Comparison of ENCODE assay signal across 27 cellular contexts in the genomic region with DNA sequence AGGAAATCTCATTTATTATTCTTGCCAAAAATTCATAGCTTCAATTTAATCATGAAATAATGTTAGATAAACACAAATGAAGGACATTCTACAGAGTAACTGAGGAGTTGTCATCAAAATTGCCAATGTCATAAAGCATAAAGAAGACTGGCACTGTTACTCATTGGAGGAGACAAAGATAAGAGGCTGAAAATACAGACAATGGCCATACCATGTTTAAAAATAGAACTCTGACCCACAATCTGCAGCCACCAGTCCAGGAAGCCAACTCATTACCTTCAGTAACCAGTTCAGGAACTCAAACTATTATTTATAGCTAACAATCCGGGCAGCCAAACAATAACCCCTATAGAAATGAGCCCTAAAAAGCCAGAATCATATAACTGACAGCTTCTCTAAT.
"Had no signal": no experiment of that assay in that cellular context is flagged by ENCODE, and none has a peak within 500 bp of the region (broad histone marks: within the 10 kb centered on the region; RNA-seq: fewer than 3 reads in every experiment).

No MANE protein-coding gene starts in this region.

- H3K4me1 ChIP-seq: foreskin keratinocyte, upper lobe of left lung, vagina had no signal

- H3K4me1 Mint-ChIP-seq: activated CD4-positive, alpha-beta T cell treated with anti-CD3 and anti-CD28 coated beads, Interleukin-2, amount 10 ng/mL, durations not matched to agents 7 days and 5 days; activated naive CD4-positive, alpha-beta T cell treated with anti-CD3 and anti-CD28 coated beads, Interleukin-2, amount 50 U/mL, for 24 hours; activated naive CD8-positive, alpha-beta T cell treated with anti-CD3 and anti-CD28 coated beads, Interleukin-2, amount 50 U/mL, for 24 hours; central memory CD8-positive, alpha-beta T cell; natural killer cell; stimulated activated naive B cell treated with anti-CD40 and anti-IgM and Interleukin-4, amounts not matched to agents 10 μg/mL and 1 μg/mL and 100 μg/mL, for 72 hours had no signal

- H3K4me3 ChIP-seq: esophagus muscularis mucosa, ovary, stomach, thyroid gland, upper lobe of left lung, vagina had no signal

- H3K9me3 ChIP-seq: esophagus muscularis mucosa, ovary, stomach, thyroid gland, upper lobe of left lung, vagina had no signal

- H3K27ac ChIP-seq: esophagus muscularis mucosa, foreskin keratinocyte, ovary, stomach, thyroid gland, upper lobe of left lung, vagina had no signal

- H3K36me3 ChIP-seq: esophagus muscularis mucosa, ovary, stomach, thyroid gland, upper lobe of left lung, vagina had no signal

- DNase-seq: activated CD4-positive, alpha-beta T cell treated with anti-CD3 and anti-CD28 coated beads, Interleukin-2, amount 10 ng/mL, durations not matched to agents 7 days and 5 days; activated CD4-positive, CD25-positive, alpha-beta regulatory T cell treated with anti-CD3 and anti-CD28 coated beads, Interleukin-2, amount 50 U/mL, for 72 hours; activated CD8-positive, alpha-beta T cell treated with anti-CD3 and anti-CD28 coated beads for 36 hours; activated naive CD8-positive, alpha-beta T cell treated with anti-CD3 and anti-CD28 coated beads, Interleukin-2, amount 50 U/mL, for 24 hours; activated T-cell treated with anti-CD3 and anti-CD28 coated beads, Interleukin-2, amount 50 U/mL, for 4 hours; amygdala; endodermal cell; foreskin keratinocyte; islet precursor cell; natural killer cell; ovary; stimulated activated CD4-positive, alpha-beta T cell treated with anti-CD3 and anti-CD28 coated beads, Interleukin-15, amount 100 ng/mL, for 24 hours; stimulated activated CD4-positive, alpha-beta T cell treated with anti-CD3 and anti-CD28 coated beads, Interleukin-2, amount 100 ng/mL, for 24 hours; stimulated activated naive B cell treated with anti-CD40 and anti-IgM and Interleukin-4, amounts not matched to agents 10 μg/mL and 1 μg/mL and 100 μg/mL, for 72 hours; stomach; SW 1271; T1000; thyroid gland; upper lobe of left lung had no signal

- H3K36me3 Mint-ChIP-seq: activated naive CD4-positive, alpha-beta T cell treated with anti-CD3 and anti-CD28 coated beads, Interleukin-2, amount 50 U/mL, for 24 hours; stimulated activated naive B cell treated with anti-CD40 and anti-IgM and Interleukin-4, amounts not matched to agents 10 μg/mL and 1 μg/mL and 100 μg/mL, for 72 hours had no signal

- H3K27ac Mint-ChIP-seq: activated CD4-positive, alpha-beta T cell treated with anti-CD3 and anti-CD28 coated beads, Interleukin-2, amount 10 ng/mL, durations not matched to agents 7 days and 5 days; activated CD8-positive, alpha-beta T cell treated with anti-CD3 and anti-CD28 coated beads for 36 hours; activated naive CD4-positive, alpha-beta T cell treated with anti-CD3 and anti-CD28 coated beads, Interleukin-2, amount 50 U/mL, for 24 hours; activated naive CD8-positive, alpha-beta T cell treated with anti-CD3 and anti-CD28 coated beads, Interleukin-2, amount 50 U/mL, for 24 hours; activated T-helper 2 cell treated with anti-CD3 and anti-CD28 coated beads, Interferon-gamma antibody, Interleukin-2, Interleukin-4, amounts not matched to agents 10 μg/mL and 5 μg/mL and 100 μg/mL, durations not matched to agents 14 hours and 24 hours and 36 hours; dendritic cell treated with granulocyte-macrophage colony-stimulating factor and Interleukin-4, amounts not matched to agents 40 ng/mL and 50 ng/mL, for 4 days; endodermal cell; natural killer cell; progenitor cell of endocrine pancreas; stimulated activated naive B cell treated with anti-CD40 and anti-IgM and Interleukin-4, amounts not matched to agents 10 μg/mL and 1 μg/mL and 100 μg/mL, for 72 hours; T-helper 1 cell treated with Interleukin-12 subunit alpha and Interleukin-12 subunit beta and Interleukin-4 antibody, amounts not matched to agents 30 μg/mL and 1 μg/mL, for 36 hours had no signal

- H3K4me3 Mint-ChIP-seq: activated CD4-positive, alpha-beta T cell treated with anti-CD3 and anti-CD28 coated beads, Interleukin-2, amount 10 ng/mL, durations not matched to agents 7 days and 5 days; activated CD8-positive, alpha-beta T cell treated with anti-CD3 and anti-CD28 coated beads for 36 hours; activated naive CD4-positive, alpha-beta T cell treated with anti-CD3 and anti-CD28 coated beads, Interleukin-2, amount 50 U/mL, for 24 hours; activated naive CD8-positive, alpha-beta T cell treated with anti-CD3 and anti-CD28 coated beads, Interleukin-2, amount 50 U/mL, for 24 hours; activated T-cell treated with anti-CD3 and anti-CD28 coated beads, Interleukin-2, amount 50 U/mL, for 4 hours; central memory CD8-positive, alpha-beta T cell; dendritic cell treated with granulocyte-macrophage colony-stimulating factor and Interleukin-4, amounts not matched to agents 40 ng/mL and 50 ng/mL, for 4 days; endodermal cell; natural killer cell; stimulated activated naive B cell treated with anti-CD40 and anti-IgM and Interleukin-4, amounts not matched to agents 10 μg/mL and 1 μg/mL and 100 μg/mL, for 72 hours; T-helper 1 cell treated with Interleukin-12 subunit alpha and Interleukin-12 subunit beta and Interleukin-4 antibody, amounts not matched to agents 30 μg/mL and 1 μg/mL, for 36 hours had no signal

- H3K27me3 ChIP-seq: esophagus muscularis mucosa, foreskin keratinocyte, ovary, stomach, thyroid gland, upper lobe of left lung, vagina had no signal

- H3K9me3 Mint-ChIP-seq: activated CD4-positive, alpha-beta T cell treated with anti-CD3 and anti-CD28 coated beads, Interleukin-2, amount 10 ng/mL, durations not matched to agents 7 days and 5 days; activated CD8-positive, alpha-beta T cell treated with anti-CD3 and anti-CD28 coated beads for 36 hours; activated naive CD4-positive, alpha-beta T cell treated with anti-CD3 and anti-CD28 coated beads, Interleukin-2, amount 50 U/mL, for 24 hours; activated naive CD8-positive, alpha-beta T cell treated with anti-CD3 and anti-CD28 coated beads, Interleukin-2, amount 50 U/mL, for 24 hours; activated T-helper 2 cell treated with anti-CD3 and anti-CD28 coated beads, Interferon-gamma antibody, Interleukin-2, Interleukin-4, amounts not matched to agents 10 μg/mL and 5 μg/mL and 100 μg/mL, durations not matched to agents 14 hours and 24 hours and 36 hours; dendritic cell treated with granulocyte-macrophage colony-stimulating factor and Interleukin-4, amounts not matched to agents 40 ng/mL and 50 ng/mL, for 4 days; endodermal cell; stimulated activated naive B cell treated with anti-CD40 and anti-IgM and Interleukin-4, amounts not matched to agents 10 μg/mL and 1 μg/mL and 100 μg/mL, for 72 hours; T-helper 1 cell treated with Interleukin-12 subunit alpha and Interleukin-12 subunit beta and Interleukin-4 antibody, amounts not matched to agents 30 μg/mL and 1 μg/mL, for 36 hours had no signal

- H3K27me3 Mint-ChIP-seq: activated CD4-positive, alpha-beta T cell treated with anti-CD3 and anti-CD28 coated beads, Interleukin-2, amount 10 ng/mL, durations not matched to agents 7 days and 5 days; activated CD8-positive, alpha-beta T cell treated with anti-CD3 and anti-CD28 coated beads for 36 hours; activated naive CD4-positive, alpha-beta T cell treated with anti-CD3 and anti-CD28 coated beads, Interleukin-2, amount 50 U/mL, for 24 hours; activated naive CD8-positive, alpha-beta T cell treated with anti-CD3 and anti-CD28 coated beads, Interleukin-2, amount 50 U/mL, for 24 hours; central memory CD8-positive, alpha-beta T cell; dendritic cell treated with granulocyte-macrophage colony-stimulating factor and Interleukin-4, amounts not matched to agents 40 ng/mL and 50 ng/mL, for 4 days; progenitor cell of endocrine pancreas; stimulated activated naive B cell treated with anti-CD40 and anti-IgM and Interleukin-4, amounts not matched to agents 10 μg/mL and 1 μg/mL and 100 μg/mL, for 72 hours had no signal

- ATAC-seq: activated CD8-positive, alpha-beta T cell treated with anti-CD3 and anti-CD28 coated beads for 36 hours; activated naive CD8-positive, alpha-beta T cell treated with anti-CD3 and anti-CD28 coated beads, Interleukin-2, amount 50 U/mL, for 24 hours; activated T-cell treated with anti-CD3 and anti-CD28 coated beads, Interleukin-2, amount 50 U/mL, for 4 hours; foreskin keratinocyte; natural killer cell; stimulated activated naive B cell treated with anti-CD40 and anti-IgM and Interleukin-4, amounts not matched to agents 10 μg/mL and 1 μg/mL and 100 μg/mL, for 72 hours had no signal
